8 cellular contexts compared by ENCODE assay signal in genomic region chr11:17077520-17078401, GRCh38. TPM values are rescaled to one million over a fixed set of nuclear protein-coding genes. Genes with fewer than 3 reads are reported as not detected.
DNase-seq lines count a peak whose midpoint lies in the region; ATAC-seq and TF ChIP-seq lines count a peak whose summit lies in the region.

Gene RPS13 (minus strand): TSS chr11:17077667. CDS start chr11:17077641, 26 bp downstream.

- peaks cover 6% of the 10 kb centered on the region for H3K79me2 ChIP-seq in parathyroid adenoma

- H3K9me3 ChIP-seq in cardiac muscle cell (ENCODE audit: low read depth) (no peaks in the 10 kb centered on the region), parathyroid adenoma (ENCODE audit: control insufficient read depth, low read length) (no peaks in the 10 kb centered on the region), tibial nerve (no peaks in the 10 kb centered on the region)

- peak within 1 kb of the TSS; percentile 59 for H3K9ac ChIP-seq in parathyroid adenoma

- H3K4me1 ChIP-seq in cardiac muscle cell (ENCODE audit: low read depth) (peaks cover 7% of the 10 kb centered on the region), parathyroid adenoma (no peaks in the 10 kb centered on the region), tibial nerve (peaks cover 0 to 38% (median 16%) of the 10 kb centered on the region in 4 donors)

- WGBS in tibial nerve, 2 donors, result 0 to 1% methylated on average over 31 to 47 of the region's 55 CpGs

- no peaks in the 10 kb centered on the region for H3K27me3 ChIP-seq in cardiac muscle cell
- H3K27me3 ChIP-seq in parathyroid adenoma (ENCODE audit: control insufficient read depth, insufficient read depth, low read length), result no peaks in the 10 kb centered on the region
- H3K27me3 ChIP-seq in tibial nerve, result no peaks in the 10 kb centered on the region

- H3K27me3 Mint-ChIP-seq in activated naive CD8-positive, alpha-beta T cell treated with anti-CD3 and anti-CD28 coated beads, Interleukin-2, amount 50 U/mL, for 24 hours, result no peaks in the 10 kb centered on the region

- no peaks in the 10 kb centered on the region for H3K9me3 Mint-ChIP-seq in activated naive CD8-positive, alpha-beta T cell treated with anti-CD3 and anti-CD28 coated beads, Interleukin-2, amount 50 U/mL, for 24 hours

- peaks cover 40% of the 10 kb centered on the region for H3K4me1 Mint-ChIP-seq in activated naive CD8-positive, alpha-beta T cell treated with anti-CD3 and anti-CD28 coated beads, Interleukin-2, amount 50 U/mL, for 24 hours

- H3K27ac ChIP-seq in cardiac muscle cell (peak within 1 kb of the TSS; percentile 92), parathyroid adenoma (peak within 1 kb of the TSS; percentile 83), tibial nerve (peak within 1 kb of the TSS; percentile 90 to 98 (median 94))

- peaks cover 59% of the 10 kb centered on the region for H3K36me3 Mint-ChIP-seq in activated naive CD8-positive, alpha-beta T cell treated with anti-CD3 and anti-CD28 coated beads, Interleukin-2, amount 50 U/mL, for 24 hours (ENCODE audit: low read depth)

- TF ChIP-seq CTCF in GM12865 (IDR thresholded peaks at IDR 0.05; ENCODE audit: insufficient read depth, low read depth, low read length, missing control alignments) (no peak), cardiac muscle cell (IDR thresholded peaks at IDR 0.05; ENCODE audit: low read depth, low read length) (no peak), parathyroid adenoma (IDR thresholded peaks at IDR 0.05) (no peak), tibial nerve (IDR thresholded peaks at IDR 0.05) (no peak)

- DNase-seq in GM12865 (ENCODE audit: low read depth), result peak; percentile 99
- peak; percentile 90 for DNase-seq in NCI-H1417 treated with DMSO at 0.1 percent for 48 hours (lab: John Stamatoyannopoulos, UW)
- DNase-seq in SW480 (ENCODE audit: low spot score), result peak; percentile 99
- peak; percentile 94 for DNase-seq in activated naive CD8-positive, alpha-beta T cell treated with anti-CD3 and anti-CD28 coated beads, Interleukin-2, amount 50 U/mL, for 24 hours
- peak; percentile 99 for DNase-seq in cardiac muscle cell (ENCODE audit: low read depth in 1 of 2, low spot score in 1 of 2)
- DNase-seq in tibial nerve (ENCODE audit: low spot score in 2 of 2), result peak; percentile 91 to 94

- H3K36me3 ChIP-seq in cardiac muscle cell (peaks cover 28% of the 10 kb centered on the region), parathyroid adenoma (ENCODE audit: control insufficient read depth, insufficient read depth, low read length) (no peaks in the 10 kb centered on the region), tibial nerve (peaks cover 4 to 24% (median 16%) of the 10 kb centered on the region in 3 donors)

- TF ChIP-seq EP300 in tibial nerve (IDR thresholded peaks at IDR 0.05), result peak; percentile 95 to 98

- H3K4me2 ChIP-seq in parathyroid adenoma (ENCODE audit: low read length), result peak within 1 kb of the TSS; percentile 88

- H3K4me3 Mint-ChIP-seq in activated naive CD8-positive, alpha-beta T cell treated with anti-CD3 and anti-CD28 coated beads, Interleukin-2, amount 50 U/mL, for 24 hours, result peak within 1 kb of the TSS; percentile 93

- peak within 1 kb of the TSS; percentile 95 for H2AFZ ChIP-seq in parathyroid adenoma

- H3K4me3 ChIP-seq in GM12865 (ENCODE audit: low read depth, low read length) (peak within 1 kb of the TSS; percentile 76), cardiac muscle cell (peak within 1 kb of the TSS; percentile 70), parathyroid adenoma (ENCODE audit: low read depth, low read length) (peak within 1 kb of the TSS; percentile 71), tibial nerve (peak within 1 kb of the TSS; percentile 69 to 99 (median 88))

- ATAC-seq in HG02763 (IDR thresholded peaks at IDR 0.05; ENCODE audit: unreplicated experiment), result peak; percentile 98
- ATAC-seq in activated naive CD8-positive, alpha-beta T cell treated with anti-CD3 and anti-CD28 coated beads, Interleukin-2, amount 50 U/mL, for 24 hours, result peak; percentile 96

- peak; percentile 71 to 80 for TF ChIP-seq POLR2A in tibial nerve (IDR thresholded peaks at IDR 0.05)

- peak within 1 kb of the TSS; percentile 92 for H3K27ac Mint-ChIP-seq in activated naive CD8-positive, alpha-beta T cell treated with anti-CD3 and anti-CD28 coated beads, Interleukin-2, amount 50 U/mL, for 24 hours

RNA-seq across cellular contexts. Expression of gene RPS13, which starts in this region (rescaled TPM):
- 619 and 672 TPM in 2 replicates for total RNA-seq in cardiac muscle cell
- 623 and 731 TPM in 2 replicates for polyA plus RNA-seq in cardiac muscle cell
- 1,000 to 10,000 TPM; 1,083 to 1,911 (median 1,362) TPM for total RNA-seq in tibial nerve

Comparison
In these comparisons a context has a peak if more than half of its experiments do, and no peak if none do; other contexts are left out.
1. Peak in every context shown above with its lines: DNase-seq, ATAC-seq, H3K4me3 ChIP-seq and H3K27ac ChIP-seq.